In genomic region chr7:90390926-90391325, GRCh38 we compare ENCODE assay signal across 25 cellular contexts.
"Had no signal": no experiment of that assay in that cellular context is flagged by ENCODE, and none has a peak within 500 bp of the region (broad histone marks: within the 10 kb centered on the region; RNA-seq: fewer than 3 reads in every experiment).

No MANE protein-coding gene starts in this region.

- H3K27me3 ChIP-seq: stomach, suprapubic skin, testis, thyroid gland, tibial artery, tibial nerve, transverse colon, upper lobe of left lung, upper lobe of right lung, uterus, vagina had no signal

- H3K36me3 ChIP-seq: suprapubic skin, thoracic aorta, uterus had no signal

- H3K9me3 ChIP-seq: stomach, suprapubic skin, testis, thoracic aorta, thyroid gland, tibial artery, tibial nerve, transverse colon, upper lobe of left lung, upper lobe of right lung, uterus, vagina had no signal

- H3K4me3 ChIP-seq: stomach, suprapubic skin, testis, thoracic aorta, thyroid gland, tibial artery, tibial nerve, transverse colon, upper lobe of left lung, upper lobe of right lung, uterus, vagina had no signal

- DNase-seq: stimulated activated CD4-positive, alpha-beta T cell treated with anti-CD3 and anti-CD28 coated beads, Interleukin-2, amount 100 ng/mL, for 48 hours; stimulated activated CD4-positive, alpha-beta T cell treated with anti-CD3 and anti-CD28 coated beads, Interleukin-4, amount 100 ng/mL, for 1 hour; stimulated activated CD4-positive, alpha-beta T cell treated with anti-CD3 and anti-CD28 coated beads, Interleukin-4, amount 100 ng/mL, for 24 hours; stimulated activated CD4-positive, alpha-beta T cell treated with anti-CD3 and anti-CD28 coated beads, Interleukin-4, amount 100 ng/mL, for 4 hours; stimulated activated CD8-positive, alpha-beta memory T cell treated with anti-CD3 and anti-CD28 coated beads, Interleukin-4, amount 100 ng/mL, for 48 hours; stimulated activated naive B cell treated with anti-CD40 and anti-IgM and Interleukin-4, amounts not matched to agents 10 μg/mL and 1 μg/mL and 100 μg/mL, for 72 hours; stimulated activated naive CD4-positive, alpha-beta T cell; stimulated activated naive CD4-positive, alpha-beta T cell treated with Interleukin-2 at 50 U/mL for 16 hours; stimulated activated naive CD8-positive, alpha-beta T cell treated with anti-CD3 and anti-CD28 coated beads, Interleukin-15, amount 100 ng/mL, for 72 hours; stimulated activated naive CD8-positive, alpha-beta T cell treated with anti-CD3 and anti-CD28 coated beads, Interleukin-15, Interleukin-2, amounts not matched to agents 100 U/mL and 50 U/mL, for 24 hours; stomach; substantia nigra; testis; thyroid gland; tibial artery; transverse colon; upper lobe of left lung; upper lobe of right lung; uterus had no signal

- H3K4me1 ChIP-seq: stomach, suprapubic skin, testis, thyroid gland, tibial artery, tibial nerve, transverse colon, upper lobe of left lung, upper lobe of right lung, uterus, vagina had no signal

- H3K27ac ChIP-seq: stomach, suprapubic skin, testis, thoracic aorta, thyroid gland, tibial artery, tibial nerve, transverse colon, upper lobe of left lung, upper lobe of right lung, uterus, vagina had no signal

- ATAC-seq: stimulated activated effector memory CD8-positive, alpha-beta T cell treated with anti-CD3 and anti-CD28 coated beads, Interleukin-12 subunit alpha, Interleukin-12 subunit beta, amount 100 ng/mL, for 72 hours; stimulated activated memory B cell treated with anti-CD40 and anti-IgM and Interleukin-4, amounts not matched to agents 10 μg/mL and 1 μg/mL and 100 μg/mL, for 72 hours; stimulated activated naive B cell treated with anti-CD40 and anti-IgM and Interleukin-4, amounts not matched to agents 10 μg/mL and 1 μg/mL and 100 μg/mL, for 72 hours; stimulated activated naive CD8-positive, alpha-beta T cell treated with anti-CD3 and anti-CD28 coated beads, Interleukin-15, amount 100 ng/mL, for 72 hours; stimulated activated naive CD8-positive, alpha-beta T cell treated with anti-CD3 and anti-CD28 coated beads, Interleukin-15, Interleukin-2, amounts not matched to agents 100 U/mL and 50 U/mL, for 24 hours; upper lobe of right lung had no signal
